ENCODE assay signal across 8 cellular contexts in genomic region chr13:112968910-112969691, GRCh38. TPM values are rescaled to one million over a fixed set of nuclear protein-coding genes. Genes with fewer than 3 reads are reported as not detected.
DNase-seq lines count a peak whose midpoint lies in the region; ATAC-seq and TF ChIP-seq lines count a peak whose summit lies in the region.

Gene MCF2L, plus strand, starts transcription at chr13:112969214. Its CDS starts 166 bp downstream, at chr13:112969380.

- H2AK5ac ChIP-seq in mesenchymal stem cell (ENCODE audit: low read length, severe bottlenecking) = no peak within 1 kb of the TSS

- no peaks in the 10 kb centered on the region for H3K36me3 Mint-ChIP-seq in activated CD4-positive, alpha-beta memory T cell treated with anti-CD3 and anti-CD28 coated beads for 36 hours

- no peak within 1 kb of the TSS for H3K9ac ChIP-seq in mesenchymal stem cell (ENCODE audit: low read length)

- H3K4me1 ChIP-seq in effector memory CD4-positive, alpha-beta T cell (ENCODE audit: control insufficient read depth, insufficient read depth, low read length, poor library complexity, severe bottlenecking) = peaks cover 4% of the 10 kb centered on the region
- peaks cover 18% of the 10 kb centered on the region for H3K4me1 ChIP-seq in mesenchymal stem cell (ENCODE audit: control insufficient read depth, insufficient read depth, low read depth, low read length)

- DNase-seq in GM06990 (ENCODE audit: extremely low read depth, insufficient read length) (peak; percentile 24), NCI-H187 treated with DMSO at 0.1 percent for 48 hours (lab: John Stamatoyannopoulos, UW) (peak; percentile 35), mesenchymal stem cell (peak; percentile 38), NK-92 (lab: John Stamatoyannopoulos, UW; ENCODE audit: unreplicated experiment) (no peak)
- DNase-seq in activated CD4-positive, alpha-beta memory T cell treated with anti-CD3 and anti-CD28 coated beads for 36 hours = peak; percentile 75
- DNase-seq in effector memory CD4-positive, alpha-beta T cell = peak; percentile 47 to 58 (median 57)
- peak; percentile 25 for DNase-seq in stimulated activated CD8-positive, alpha-beta memory T cell treated with anti-CD3 and anti-CD28 coated beads, Interleukin-12 subunit alpha, Interleukin-12 subunit beta, amount 100 ng/mL, for 24 hours (ENCODE audit: extremely low read depth)

- no peak within 1 kb of the TSS for H2BK120ac ChIP-seq in mesenchymal stem cell (ENCODE audit: low read depth, low read length)

- intact Hi-C loops in activated CD4-positive, alpha-beta memory T cell treated with anti-CD3 and anti-CD28 coated beads for 36 hours (cut with micrococcal nuclease) = loop anchor here (1.0 to 10.0 kb wide), 2 partner anchors 27 to 186 kb away; partner anchors contain the start of gene PROZ

- H3K4me3 Mint-ChIP-seq in activated CD4-positive, alpha-beta memory T cell treated with anti-CD3 and anti-CD28 coated beads for 36 hours = peak within 1 kb of the TSS; percentile 82

- no peak within 1 kb of the TSS for H3K14ac ChIP-seq in mesenchymal stem cell (ENCODE audit: low read length in 2 of 2)

- H2BK15ac ChIP-seq in mesenchymal stem cell (ENCODE audit: low read depth, poor library complexity, severe bottlenecking) = no peak within 1 kb of the TSS

- 5% methylated on average over 55 of the region's 69 CpGs for WGBS in mesenchymal stem cell

- no peak within 1 kb of the TSS for H3K18ac ChIP-seq in mesenchymal stem cell (ENCODE audit: low read depth in 1 of 2, low read length in 2 of 2)

- no peak within 1 kb of the TSS for H2BK12ac ChIP-seq in mesenchymal stem cell (ENCODE audit: low read length in 2 of 2)

- no peak within 1 kb of the TSS for H3K23ac ChIP-seq in mesenchymal stem cell (ENCODE audit: low read length in 2 of 2)

- no peak for TF ChIP-seq CTCF in GM06990 (IDR thresholded peaks at IDR 0.05; ENCODE audit: insufficient read depth, low read length, poor library complexity, severe bottlenecking)

- H3K27me3 ChIP-seq in GM06990 (replicated peaks; ENCODE audit: control insufficient read depth, insufficient read depth, low read length) = peaks cover 2% of the 10 kb centered on the region
- H3K27me3 ChIP-seq in effector memory CD4-positive, alpha-beta T cell (replicated peaks; ENCODE audit: control insufficient read depth, insufficient read depth, low read length, poor library complexity, severe bottlenecking) = no peaks in the 10 kb centered on the region
- peaks cover 74 to 93% of the 10 kb centered on the region in 2 experiments for H3K27me3 ChIP-seq in mesenchymal stem cell (ENCODE audit: control insufficient read depth in 1 of 2, insufficient read depth in 1 of 2, low read length in 2 of 2)

- POLR2A ChIA-PET in activated CD4-positive, alpha-beta memory T cell treated with anti-CD3 and anti-CD28 coated beads for 36 hours (lab: Charles Lee) = interaction anchor here (1.2 kb wide), 1 partner anchor 240 kb away, joined by 3 read pairs; the partner anchor contains the start of gene CUL4A

- no peaks in the 10 kb centered on the region for H3K79me1 ChIP-seq in mesenchymal stem cell (replicated peaks; ENCODE audit: low read length, poor library complexity, severe bottlenecking)

- H3K27ac ChIP-seq in effector memory CD4-positive, alpha-beta T cell (ENCODE audit: insufficient read depth, low read length, poor library complexity, severe bottlenecking) = peak within 1 kb of the TSS; percentile 65
- no peak within 1 kb of the TSS for H3K27ac ChIP-seq in mesenchymal stem cell (ENCODE audit: low read length, poor library complexity, severe bottlenecking)

- H4K8ac ChIP-seq in mesenchymal stem cell (ENCODE audit: low read length) = no peak within 1 kb of the TSS

- ATAC-seq in GM18870 (IDR thresholded peaks at IDR 0.05; ENCODE audit: unreplicated experiment) = no peak

- H3K4me3 ChIP-seq in GM06990 (replicated peaks; ENCODE audit: low read depth, low read length) (peak within 1 kb of the TSS; percentile 33), mesenchymal stem cell (ENCODE audit: insufficient read depth in 1 of 2, low read depth in 1 of 2, low read length in 2 of 2) (peak within 1 kb of the TSS; percentile 41)
- peak within 1 kb of the TSS; percentile 63 for H3K4me3 ChIP-seq in effector memory CD4-positive, alpha-beta T cell (ENCODE audit: insufficient read depth, low read depth, low read length, poor library complexity, severe bottlenecking)

- no peak within 1 kb of the TSS for H3K4ac ChIP-seq in mesenchymal stem cell (ENCODE audit: low read depth in 1 of 2, low read length in 2 of 2)

- H3K9me3 Mint-ChIP-seq in activated CD4-positive, alpha-beta memory T cell treated with anti-CD3 and anti-CD28 coated beads for 36 hours = no peaks in the 10 kb centered on the region

- CTCF ChIA-PET in activated CD4-positive, alpha-beta memory T cell treated with anti-CD3 and anti-CD28 coated beads for 36 hours (lab: Charles Lee) = interaction anchor here (0.6 to 2.2 kb wide), 4 partner anchors 19 to 426 kb away, joined by 3 to 10 read pairs (median 4); no protein-coding TSS in a partner anchor

- H3K36me3 ChIP-seq in GM06990 (ENCODE audit: control insufficient read depth, insufficient read depth, low read length) = no peaks in the 10 kb centered on the region
- no peaks in the 10 kb centered on the region for H3K36me3 ChIP-seq in effector memory CD4-positive, alpha-beta T cell (ENCODE audit: control insufficient read depth, insufficient read depth, low read length)
- no peaks in the 10 kb centered on the region for H3K36me3 ChIP-seq in mesenchymal stem cell (ENCODE audit: control insufficient read depth in 1 of 2, insufficient read depth in 2 of 2, low read depth in 1 of 2, low read length in 2 of 2)

- no peak within 1 kb of the TSS for H2AFZ ChIP-seq in mesenchymal stem cell (ENCODE audit: low read depth, low read length)

- no peak within 1 kb of the TSS for H2BK5ac ChIP-seq in mesenchymal stem cell (ENCODE audit: low read depth, low read length, poor library complexity, severe bottlenecking)

- H3K27ac Mint-ChIP-seq in activated CD4-positive, alpha-beta memory T cell treated with anti-CD3 and anti-CD28 coated beads for 36 hours = peak within 1 kb of the TSS; percentile 75

- H3K27me3 Mint-ChIP-seq in activated CD4-positive, alpha-beta memory T cell treated with anti-CD3 and anti-CD28 coated beads for 36 hours = no peaks in the 10 kb centered on the region

- H3K9me3 ChIP-seq in effector memory CD4-positive, alpha-beta T cell (ENCODE audit: control insufficient read depth, low read length) = no peaks in the 10 kb centered on the region
- peaks cover 20% of the 10 kb centered on the region for H3K9me3 ChIP-seq in mesenchymal stem cell (ENCODE audit: control insufficient read depth, low read length)

- peaks cover 18% of the 10 kb centered on the region for H3K4me1 Mint-ChIP-seq in activated CD4-positive, alpha-beta memory T cell treated with anti-CD3 and anti-CD28 coated beads for 36 hours (ENCODE audit: low read depth)

- H3K4me2 ChIP-seq in mesenchymal stem cell (ENCODE audit: low read length, poor library complexity, severe bottlenecking) = peak within 1 kb of the TSS; percentile 70

- no peak within 1 kb of the TSS for H4K91ac ChIP-seq in mesenchymal stem cell (ENCODE audit: low read length)

RNA-seq across cellular contexts. Expression of gene MCF2L, which starts in this region (rescaled TPM):
- total RNA-seq in activated CD4-positive, alpha-beta memory T cell treated with anti-CD3 and anti-CD28 coated beads for 36 hours = 1 to 10 TPM; 7.1 to 8.0 TPM
- polyA plus RNA-seq in mesenchymal stem cell (2013, experiment 1 of 2) = 0.22 TPM
- 0.07 TPM for polyA plus RNA-seq in mesenchymal stem cell (2013, experiment 2 of 2)
